In genomic region chr5:42022383-42022782, GRCh38 we compare ENCODE assay signal across 13 cellular contexts.
DNase-seq lines count a peak whose midpoint lies in the region; ATAC-seq and TF ChIP-seq lines count a peak whose summit lies in the region.
"Had no signal": no experiment of that assay in that cellular context is flagged by ENCODE, and none has a peak within 500 bp of the region (broad histone marks: within the 10 kb centered on the region; RNA-seq: fewer than 3 reads in every experiment).

No MANE protein-coding gene starts in this region.

- H3K27me3 Mint-ChIP-seq in type B pancreatic cell (peaks cover 3% of the 10 kb centered on the region), mesothelial cell of epicardium (ENCODE audit: low read depth) (peaks cover 5% of the 10 kb centered on the region)

- peak; percentile 43 for DNase-seq in SK-MEL-5 (ENCODE audit: low read depth, low spot score)
- DNase-seq in fibroblast of mammary gland (ENCODE audit: low read depth), result peak; percentile 26
- DNase-seq in type B pancreatic cell (ENCODE audit: extremely low spot score, unreplicated experiment), result no peak
- no peak for DNase-seq in mesothelial cell of epicardium (ENCODE audit: low spot score in 2 of 2, unreplicated experiment in 2 of 2)
- DNase-seq in activated CD4-positive, CD25-positive, alpha-beta regulatory T cell treated with anti-CD3 and anti-CD28 coated beads, Interleukin-2, amount 50 U/mL, for 72 hours, result no peak
- DNase-seq: Caco-2; CD8-positive, alpha-beta T cell; GF-D8 had no signal

- ATAC-seq in GM18511 (IDR thresholded peaks at IDR 0.05; ENCODE audit: unreplicated experiment) (peak; percentile 18), HG02884 (IDR thresholded peaks at IDR 0.05; ENCODE audit: unreplicated experiment) (peak; percentile 39), GM21786 (IDR thresholded peaks at IDR 0.05; ENCODE audit: unreplicated experiment) (no peak)
- ATAC-seq: CD8-positive, alpha-beta T cell; HCT116 had no signal

- H3K27ac Mint-ChIP-seq in type B pancreatic cell (no peak overlapping the region), mesothelial cell of epicardium (no peak overlapping the region)
- H3K27ac Mint-ChIP-seq: CD14-positive monocyte; CD8-positive, alpha-beta T cell had no signal

- H3K36me3 Mint-ChIP-seq in type B pancreatic cell (no peaks in the 10 kb centered on the region), mesothelial cell of epicardium (no peaks in the 10 kb centered on the region)
- H3K36me3 Mint-ChIP-seq: CD14-positive monocyte; CD8-positive, alpha-beta T cell had no signal

- no peak overlapping the region for H3K4me3 ChIP-seq in fibroblast of mammary gland (ENCODE audit: control insufficient read depth, low read depth, low read length)

- H3K9me3 Mint-ChIP-seq in type B pancreatic cell (no peaks in the 10 kb centered on the region), mesothelial cell of epicardium (peaks cover 11% of the 10 kb centered on the region)

- H3K4me1 Mint-ChIP-seq in type B pancreatic cell (ENCODE audit: unreplicated experiment) (no peaks in the 10 kb centered on the region), mesothelial cell of epicardium (no peaks in the 10 kb centered on the region)
- H3K4me1 Mint-ChIP-seq: CD14-positive monocyte had no signal

- no peak for TF ChIP-seq CTCF in fibroblast of mammary gland (conservative IDR thresholded peaks at IDR 0.05; ENCODE audit: control insufficient read depth, insufficient read depth, low read depth, low read length)
- no peak for TF ChIP-seq CTCF in type B pancreatic cell (conservative IDR thresholded peaks at IDR 0.05)
- TF ChIP-seq CTCF in mesothelial cell of epicardium (IDR thresholded peaks at IDR 0.05; ENCODE audit: unreplicated experiment), result no peak

- H3K4me3 Mint-ChIP-seq in type B pancreatic cell (no peak overlapping the region), mesothelial cell of epicardium (no peak overlapping the region)
- H3K4me3 Mint-ChIP-seq: CD14-positive monocyte; CD8-positive, alpha-beta T cell had no signal

- in situ Hi-C loops in SK-MEL-5 (cut with HindIII; ENCODE audit: low pct_unique_long_range_greater_than_20kb, low sequenced_read_pairs), result no loop called here

Comparison
In these comparisons a context has a peak if more than half of its experiments do, and no peak if none do; other contexts are left out.
1. DNase-seq: peak in SK-MEL-5 (single experiment) and fibroblast of mammary gland (single experiment); none in type B pancreatic cell (single experiment), mesothelial cell of epicardium (0 of 2) and activated CD4-positive, CD25-positive, alpha-beta regulatory T cell treated with anti-CD3 and anti-CD28 coated beads, Interleukin-2, amount 50 U/mL, for 72 hours (single experiment).